Comparison of ENCODE assay signal across 8 cellular contexts in the genomic region with DNA sequence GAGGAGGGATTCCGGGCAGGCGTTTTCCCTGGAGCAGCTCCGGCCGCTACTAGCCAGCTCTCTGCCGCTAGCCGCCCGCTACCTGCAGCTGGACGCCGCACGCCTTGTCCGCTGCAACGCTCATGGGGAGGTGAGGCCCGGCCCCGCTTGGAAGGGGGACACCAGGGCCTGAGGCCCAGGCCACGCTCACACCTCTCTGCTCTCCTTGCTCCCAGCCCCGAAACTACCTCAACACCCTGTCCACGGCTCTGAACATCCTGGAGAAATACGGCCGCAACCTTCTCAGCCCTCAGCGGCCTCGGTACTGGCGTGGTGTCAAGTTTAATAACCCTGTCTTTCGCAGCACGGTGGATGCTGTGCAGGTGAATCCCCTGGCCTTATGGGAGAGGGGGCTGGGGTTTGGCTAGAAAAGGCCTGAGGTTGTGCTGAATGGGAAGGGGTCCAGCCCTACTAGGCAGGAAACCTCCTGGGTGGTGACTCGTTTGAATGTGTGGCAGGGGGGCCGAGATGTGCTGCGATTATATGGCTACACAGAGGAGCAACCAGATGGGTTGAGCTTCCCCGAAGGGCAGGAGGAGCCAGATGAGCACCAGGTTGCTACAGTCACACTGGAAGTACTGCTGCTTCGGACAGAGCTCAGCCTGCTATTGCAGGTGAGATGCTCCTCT. TPM values are rescaled to one million over a fixed set of nuclear protein-coding genes. Genes with fewer than 3 reads are reported as not detected.
DNase-seq lines count a peak whose midpoint lies in the region; ATAC-seq lines count a peak whose summit lies in the region.

No MANE protein-coding gene starts in this region.

- POLR2A ChIA-PET in activated CD4-positive, alpha-beta memory T cell treated with anti-CD3 and anti-CD28 coated beads for 36 hours (lab: Charles Lee), result interaction anchor here (1.0 to 4.1 kb wide), 8 partner anchors 11 to 163 kb away, joined by 3 to 60 read pairs (median 19); a partner anchor contains a TSS

- peak overlapping the region; percentile 94 for H3K4me3 ChIP-seq in iPS-11a (ENCODE audit: low read depth, low read length)

- CTCF ChIA-PET in activated CD4-positive, alpha-beta memory T cell treated with anti-CD3 and anti-CD28 coated beads for 36 hours (lab: Charles Lee), result interaction anchor here (1.0 to 6.3 kb wide), 7 partner anchors 10 to 90 kb away, joined by 3 to 76 read pairs (median 5); a partner anchor contains a TSS

- H3K27ac Mint-ChIP-seq in activated CD4-positive, alpha-beta memory T cell treated with anti-CD3 and anti-CD28 coated beads for 36 hours, result peak overlapping the region; percentile 80
- H3K27ac Mint-ChIP-seq in stimulated activated naive B cell treated with anti-CD40 and anti-IgM and Interleukin-4, amounts not matched to agents 10 μg/mL and 1 μg/mL and 100 μg/mL, for 72 hours, result peak overlapping the region; percentile 56

- no peaks in the 10 kb centered on the region for H3K9me3 Mint-ChIP-seq in activated CD4-positive, alpha-beta memory T cell treated with anti-CD3 and anti-CD28 coated beads for 36 hours
- H3K9me3 Mint-ChIP-seq in stimulated activated naive B cell treated with anti-CD40 and anti-IgM and Interleukin-4, amounts not matched to agents 10 μg/mL and 1 μg/mL and 100 μg/mL, for 72 hours, result no peaks in the 10 kb centered on the region

- intact Hi-C loops in activated CD4-positive, alpha-beta memory T cell treated with anti-CD3 and anti-CD28 coated beads for 36 hours (cut with micrococcal nuclease), result loop anchor here (1.0 to 5.0 kb wide), 9 partner anchors 12 to 283 kb away; a partner anchor contains a TSS

- H3K27me3 Mint-ChIP-seq in activated CD4-positive, alpha-beta memory T cell treated with anti-CD3 and anti-CD28 coated beads for 36 hours, result no peaks in the 10 kb centered on the region
- H3K27me3 Mint-ChIP-seq in stimulated activated naive B cell treated with anti-CD40 and anti-IgM and Interleukin-4, amounts not matched to agents 10 μg/mL and 1 μg/mL and 100 μg/mL, for 72 hours, result no peaks in the 10 kb centered on the region

- H3K4me1 Mint-ChIP-seq in activated CD4-positive, alpha-beta memory T cell treated with anti-CD3 and anti-CD28 coated beads for 36 hours (ENCODE audit: low read depth), result peaks cover 52% of the 10 kb centered on the region
- H3K4me1 Mint-ChIP-seq in stimulated activated naive B cell treated with anti-CD40 and anti-IgM and Interleukin-4, amounts not matched to agents 10 μg/mL and 1 μg/mL and 100 μg/mL, for 72 hours, result peaks cover 38 to 65% of the 10 kb centered on the region in 2 donors

- ATAC-seq in stimulated activated naive B cell treated with anti-CD40 and anti-IgM and Interleukin-4, amounts not matched to agents 10 μg/mL and 1 μg/mL and 100 μg/mL, for 72 hours (replicated peaks), result no peak
- no peak for ATAC-seq in GM21381 (IDR thresholded peaks at IDR 0.05; ENCODE audit: unreplicated experiment)
- ATAC-seq in HG02870 (IDR thresholded peaks at IDR 0.05; ENCODE audit: unreplicated experiment), result no peak

- H3K36me3 Mint-ChIP-seq in activated CD4-positive, alpha-beta memory T cell treated with anti-CD3 and anti-CD28 coated beads for 36 hours, result peaks cover 58% of the 10 kb centered on the region
- H3K36me3 Mint-ChIP-seq in stimulated activated naive B cell treated with anti-CD40 and anti-IgM and Interleukin-4, amounts not matched to agents 10 μg/mL and 1 μg/mL and 100 μg/mL, for 72 hours, result peaks cover 54 to 58% of the 10 kb centered on the region in 2 donors

- peak overlapping the region; percentile 100 for H3K4me3 Mint-ChIP-seq in activated CD4-positive, alpha-beta memory T cell treated with anti-CD3 and anti-CD28 coated beads for 36 hours
- peak overlapping the region; percentile 96 to 97 for H3K4me3 Mint-ChIP-seq in stimulated activated naive B cell treated with anti-CD40 and anti-IgM and Interleukin-4, amounts not matched to agents 10 μg/mL and 1 μg/mL and 100 μg/mL, for 72 hours

- DNase-seq in NCI-H146 (lab: John Stamatoyannopoulos, UW), result peak; percentile 41
- DNase-seq in NCI-H146 treated with DMSO at 0.1 percent for 48 hours (lab: John Stamatoyannopoulos, UW; ENCODE audit: unreplicated experiment), result no peak
- peak; percentile 24 for DNase-seq in activated CD4-positive, alpha-beta memory T cell treated with anti-CD3 and anti-CD28 coated beads for 36 hours
- DNase-seq in stimulated activated naive B cell treated with anti-CD40 and anti-IgM and Interleukin-4, amounts not matched to agents 10 μg/mL and 1 μg/mL and 100 μg/mL, for 72 hours, result no peak
- no peak for DNase-seq in kidney glomerular epithelial cell (lab: John Stamatoyannopoulos, UW)

RNA-seq across cellular contexts. Expression of a gene that starts 0.6 kb away (rescaled TPM):
- total RNA-seq in activated CD4-positive, alpha-beta memory T cell treated with anti-CD3 and anti-CD28 coated beads for 36 hours, result 10 to 100 TPM; 75.5 to 80.4 TPM

RNA-seq across cellular contexts. Expression of a gene that starts 1.5 kb away (rescaled TPM):
- total RNA-seq in activated CD4-positive, alpha-beta memory T cell treated with anti-CD3 and anti-CD28 coated beads for 36 hours, result 100 to 1,000 TPM; 404 to 411 TPM

RNA-seq across cellular contexts. Expression of a gene that starts 6.5 kb away (rescaled TPM):
- total RNA-seq in activated CD4-positive, alpha-beta memory T cell treated with anti-CD3 and anti-CD28 coated beads for 36 hours, result 10 to 100 TPM; 40.0 to 40.9 TPM

RNA-seq across cellular contexts. Expression of a gene that starts 11.9 kb away (rescaled TPM):
- 100 to 1,000 TPM; 403 to 427 TPM for total RNA-seq in activated CD4-positive, alpha-beta memory T cell treated with anti-CD3 and anti-CD28 coated beads for 36 hours

RNA-seq across cellular contexts. Expression of a gene that starts 13.2 kb away (rescaled TPM):
- 100 to 1,000 TPM; 158 to 172 TPM for total RNA-seq in activated CD4-positive, alpha-beta memory T cell treated with anti-CD3 and anti-CD28 coated beads for 36 hours

Comparison
In these comparisons a context has a peak if more than half of its experiments do, and no peak if none do; other contexts are left out.
1. DNase-seq: peak in NCI-H146 (single experiment) and activated CD4-positive, alpha-beta memory T cell treated with anti-CD3 and anti-CD28 coated beads for 36 hours (single experiment); none in NCI-H146 treated with DMSO at 0.1 percent for 48 hours (single experiment), stimulated activated naive B cell treated with anti-CD40 and anti-IgM and Interleukin-4, amounts not matched to agents 10 μg/mL and 1 μg/mL and 100 μg/mL, for 72 hours (single experiment) and kidney glomerular epithelial cell (single experiment).